Comparison of ENCODE assay signal across 8 cellular contexts in genomic region chr19:1652471-1653299, GRCh38. TPM values are rescaled to one million over a fixed set of nuclear protein-coding genes. Genes with fewer than 3 reads are reported as not detected.
A peak's percentile ranks its signal among the peaks of the same experiment; 100 is the strongest.
DNase-seq lines count a peak whose midpoint lies in the region; ATAC-seq and TF ChIP-seq lines count a peak whose summit lies in the region.

TSS of gene TCF3 (minus strand) at chr19:1652615. CDS start at chr19:1650248, 2,367 bp downstream.

- peak within 1 kb of the TSS; percentile 83 to 91 for H3K4me3 ChIP-seq in SK-N-SH (ENCODE audit: low read depth in 2 of 2, low read length in 1 of 2)
- peak within 1 kb of the TSS; percentile 92 to 95 for H3K4me3 ChIP-seq in gastroesophageal sphincter
- H3K4me3 ChIP-seq in neutrophil (ENCODE audit: low read depth in 1 of 2, low read length in 1 of 2) = peak within 1 kb of the TSS; percentile 68 to 84

- H4K20me1 ChIP-seq in SK-N-SH (ENCODE audit: insufficient read depth) = peaks cover 32% of the 10 kb centered on the region

- TF ChIP-seq CTCF in SK-N-SH (IDR thresholded peaks at IDR 0.05) (no peak), gastroesophageal sphincter (IDR thresholded peaks at IDR 0.05) (peak in 2 of 4 experiments; percentile 6 to 30), neutrophil (IDR thresholded peaks at IDR 0.05) (peak; percentile 32)

- peak within 1 kb of the TSS; percentile 100 for H3K9ac ChIP-seq in SK-N-SH

- peak in 1 of 2 donors; percentile 31 for TF ChIP-seq POLR2A in gastroesophageal sphincter (IDR thresholded peaks at IDR 0.05)

- whole genome bisulfite sequencing in SK-N-SH (ENCODE audit: low lambda C conversion rate) = 0% methylated on average over 12 of the region's 107 CpGs
- WGBS in gastroesophageal sphincter (ENCODE audit: low coverage in 1 of 2), 2 donors = 10% methylated on average over 2 of the region's 107 CpGs; no CpG with 5 or more reads in 1 of the 2 donors

- H3K9me3 ChIP-seq in SK-N-SH (no peaks in the 10 kb centered on the region), gastroesophageal sphincter (no peaks in the 10 kb centered on the region), neutrophil (no peaks in the 10 kb centered on the region)

- H3F3A ChIP-seq in SK-N-SH (replicated peaks; ENCODE audit: insufficient read depth) = peaks cover 3% of the 10 kb centered on the region

- H3K36me3 ChIP-seq in SK-N-SH (replicated peaks in 1 of 2; ENCODE audit: control insufficient read depth in 1 of 2, insufficient read depth in 2 of 2, low read length in 1 of 2) (peaks cover 6 to 17% of the 10 kb centered on the region in 2 experiments), gastroesophageal sphincter (peaks cover 0 to 19% of the 10 kb centered on the region in 2 donors), neutrophil (no peaks in the 10 kb centered on the region)

- H3K27ac ChIP-seq in SK-N-SH (ENCODE audit: low read depth in 2 of 2, low read length in 1 of 2) (peak within 1 kb of the TSS; percentile 94 to 99), gastroesophageal sphincter (peak within 1 kb of the TSS; percentile 87 to 100 (median 99)), neutrophil (peak within 1 kb of the TSS; percentile 98), substantia nigra (ENCODE audit: low read depth, low read length, poor library complexity, severe bottlenecking) (peak within 1 kb of the TSS; percentile 98)

- POLR2A ChIA-PET in SK-N-SH (lab: Yijun Ruan, JAX) = no interaction called here

- CTCF ChIA-PET in SK-N-SH (lab: Yijun Ruan, JAX) = interaction anchor here (1.0 to 2.4 kb wide), 5 partner anchors 11 to 115 kb away, joined by 3 to 13 read pairs (median 4); partner anchors contain the start of gene UQCR11

- no peaks in the 10 kb centered on the region for H3K9me2 ChIP-seq in SK-N-SH

- TF ChIP-seq EP300 in SK-N-SH (IDR thresholded peaks at IDR 0.05; ENCODE audit: borderline replicate concordance in 1 of 2, low read depth in 1 of 2, low read length in 1 of 2) = no peak
- TF ChIP-seq EP300 in gastroesophageal sphincter (IDR thresholded peaks at IDR 0.05) = no peak

- peaks cover 43% of the 10 kb centered on the region for H3K79me2 ChIP-seq in SK-N-SH (ENCODE audit: insufficient read depth)

- ATAC-seq in HG02571 (IDR thresholded peaks at IDR 0.05; ENCODE audit: unreplicated experiment) (peak; percentile 59), gastroesophageal sphincter (peak; percentile 97)

- peak within 1 kb of the TSS; percentile 97 for H3K4me2 ChIP-seq in SK-N-SH

- DNase-seq in GM04504 (ENCODE audit: low read depth) = peak; percentile 98
- DNase-seq in NCI-H1048 (lab: John Stamatoyannopoulos, UW) = peak; percentile 97
- DNase-seq in SK-N-SH = peak; percentile 98
- peak; percentile 98 for DNase-seq in activated naive CD4-positive, alpha-beta T cell treated with anti-CD3 and anti-CD28 coated beads, Interleukin-2, amount 50 U/mL, for 16 hours
- DNase-seq in substantia nigra (lab: John Stamatoyannopoulos, UW) = peak; percentile 86 to 99 (median 96)

- TF ChIP-seq RAD21 in SK-N-SH (IDR thresholded peaks at IDR 0.05; ENCODE audit: low read length) = no peak

- peak within 1 kb of the TSS; percentile 98 for H2AFZ ChIP-seq in SK-N-SH (ENCODE audit: low read depth)

- H3K4me1 ChIP-seq in SK-N-SH (ENCODE audit: control insufficient read depth in 1 of 2, insufficient read depth in 2 of 2, low read depth in 1 of 2, low read length in 1 of 2) = peaks cover 0 to 9% of the 10 kb centered on the region in 2 experiments; a peak in 2 of 4 replicates
- peaks cover 0 to 28% (median 14%) of the 10 kb centered on the region in 3 donors for H3K4me1 ChIP-seq in gastroesophageal sphincter
- H3K4me1 ChIP-seq in neutrophil (ENCODE audit: control insufficient read depth in 1 of 2, insufficient read depth in 1 of 2, low read depth in 1 of 2, low read length in 1 of 2) = peaks cover 7 to 17% of the 10 kb centered on the region in 2 experiments

- H3K27me3 ChIP-seq in SK-N-SH (ENCODE audit: insufficient read depth) (no peaks in the 10 kb centered on the region), gastroesophageal sphincter (peaks cover 12% of the 10 kb centered on the region), neutrophil (peaks cover 22% of the 10 kb centered on the region)

TF ChIP-seq in SK-N-SH, 30 proteins besides CTCF, POLR2A, EP300 and RAD21 (continues in another document):
- no peak for TF ChIP-seq USF2 (IDR thresholded peaks at IDR 0.05; ENCODE audit: borderline replicate concordance, low read depth, low read length)
- TF ChIP-seq RCOR1 (IDR thresholded peaks at IDR 0.05; ENCODE audit: low read length) = peak; percentile 81
- TF ChIP-seq TEAD4 (IDR thresholded peaks at IDR 0.05; ENCODE audit: borderline replicate concordance, insufficient read depth) = 0 out of 2 replicates have a peak, but pooled peaks have one; percentile 18
- TF ChIP-seq ZBTB33 (IDR thresholded peaks at IDR 0.05; ENCODE audit: borderline replicate concordance, low read depth) = peak; percentile 95
- no peak for TF ChIP-seq USF1 (IDR thresholded peaks at IDR 0.05; ENCODE audit: borderline replicate concordance, low read depth)
- TF ChIP-seq FOXJ3 (CRISPR knock-in tag; IDR thresholded peaks at IDR 0.05) = no peak
- TF ChIP-seq MXI1 (IDR thresholded peaks at IDR 0.05; ENCODE audit: low read depth, low read length) = no peak
- peak; percentile 100 for TF ChIP-seq PBX3 (IDR thresholded peaks at IDR 0.05)
- TF ChIP-seq ELF1 (IDR thresholded peaks at IDR 0.05) = 0 out of 2 replicates have a peak, but pooled peaks have one; percentile 26
- TF ChIP-seq JUND (IDR thresholded peaks at IDR 0.05) = no peak; the same call in 1 of the 2 replicates
- TF ChIP-seq EZH2phosphoT487 (IDR thresholded peaks at IDR 0.05; ENCODE audit: borderline replicate concordance, low read depth) = no peak
- TF ChIP-seq TAF1 (IDR thresholded peaks at IDR 0.05; ENCODE audit: borderline replicate concordance, low read depth, low read length) = peak; percentile 66
- TF ChIP-seq RFX5 (IDR thresholded peaks at IDR 0.05; ENCODE audit: low read length) = no peak
- peak; percentile 54; the same call in 1 of the 2 replicates for TF ChIP-seq POLR2AphosphoS5 (IDR thresholded peaks at IDR 0.05; ENCODE audit: low read depth, low read length)
- TF ChIP-seq SIN3A (IDR thresholded peaks at IDR 0.05; ENCODE audit: borderline replicate concordance, low read depth, low read length) = no peak
- TF ChIP-seq FOSL2 (IDR thresholded peaks at IDR 0.05; ENCODE audit: borderline replicate concordance, low read depth) = no peak
- TF ChIP-seq, protein P1, sequence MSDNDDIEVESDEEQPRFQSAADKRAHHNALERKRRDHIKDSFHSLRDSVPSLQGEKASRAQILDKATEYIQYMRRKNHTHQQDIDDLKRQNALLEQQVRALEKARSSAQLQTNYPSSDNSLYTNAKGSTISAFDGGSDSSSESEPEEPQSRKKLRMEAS (IDR thresholded peaks at IDR 0.05; ENCODE audit: low read depth) = peak; percentile 75; the same call in 1 of the 2 replicates
- TF ChIP-seq MEF2A (IDR thresholded peaks at IDR 0.05; ENCODE audit: borderline replicate concordance, low read depth) = no peak
- no peak for TF ChIP-seq GATA2 (CRISPR knock-in tag; IDR thresholded peaks at IDR 0.05)
- no peak for TF ChIP-seq NFIC (IDR thresholded peaks at IDR 0.05; ENCODE audit: borderline replicate concordance)
- no peak for TF ChIP-seq FOXM1 (IDR thresholded peaks at IDR 0.05; ENCODE audit: low read depth)
- TF ChIP-seq RXRA (IDR thresholded peaks at IDR 0.05; ENCODE audit: borderline replicate concordance, low read depth) = no peak

RNA-seq across cellular contexts. Expression of gene TCF3, which starts in this region (rescaled TPM):
- 81.3 and 104 TPM in 2 replicates for polyA plus RNA-seq in SK-N-SH (2012; rRNA removed)
- 49.6 and 82.9 TPM in 2 replicates for polyA plus RNA-seq in SK-N-SH (2012; cell fraction: cytosol; rRNA removed)
- 173 and 175 TPM in 2 replicates for polyA plus RNA-seq in SK-N-SH (2012; cell fraction: nucleus; rRNA removed)
- total RNA-seq in gastroesophageal sphincter = 10 to 100 TPM; 21.2 to 62.0 (median 39.6) TPM

Comparison
In these comparisons a context has a peak if more than half of its experiments do, and no peak if none do; other contexts are left out.
1. Peak in every context shown above with its lines: DNase-seq, ATAC-seq, H3K4me3 ChIP-seq and H3K27ac ChIP-seq.